ENCODE assay signal across 8 cellular contexts in the genomic region with DNA sequence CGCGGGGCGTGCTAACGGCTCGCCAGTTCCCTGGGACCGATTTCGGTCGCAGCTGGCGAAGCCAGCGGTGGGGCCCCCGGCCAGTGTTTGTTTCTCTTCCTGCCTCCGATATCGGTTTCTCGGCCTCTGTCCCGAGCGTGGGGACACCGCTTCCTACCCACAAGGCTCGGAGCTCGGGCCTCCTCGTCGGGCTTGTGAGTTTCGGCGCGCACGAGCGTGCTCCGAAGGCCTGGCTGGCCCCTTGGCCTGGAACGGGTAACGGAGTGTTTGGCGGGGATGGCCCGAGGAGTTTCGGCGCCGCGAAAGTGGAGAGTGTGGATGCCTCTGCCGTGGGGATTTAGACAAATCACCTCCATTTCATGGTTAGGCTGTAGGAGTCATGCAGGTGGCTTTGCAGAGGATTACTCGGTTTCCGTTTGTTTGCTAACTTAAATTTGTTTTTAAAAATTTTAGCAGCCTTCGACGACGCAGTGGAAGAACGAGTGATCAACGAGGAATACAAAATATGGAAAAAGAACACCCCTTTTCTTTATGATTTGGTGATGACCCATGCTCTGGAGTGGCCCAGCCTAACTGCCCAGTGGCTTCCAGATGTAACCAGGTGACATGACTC. TPM values are rescaled to one million over a fixed set of nuclear protein-coding genes. Genes with fewer than 3 reads are reported as not detected.
A peak's percentile ranks its signal among the peaks of the same experiment; 100 is the strongest.
DNase-seq lines count a peak whose midpoint lies in the region; ATAC-seq and TF ChIP-seq lines count a peak whose summit lies in the region.

No MANE protein-coding gene starts in this region.

- H3F3A ChIP-seq in DOHH2 (ENCODE audit: control insufficient read depth, insufficient read depth): peaks cover 24% of the 10 kb centered on the region

- H3K9me3 ChIP-seq in DOHH2 (ENCODE audit: control insufficient read depth, insufficient read depth, low read length) (no peaks in the 10 kb centered on the region), SJSA1 (replicated peaks) (no peaks in the 10 kb centered on the region), fibroblast of lung (ENCODE audit: control insufficient read depth, insufficient read depth, low read depth, low read length) (no peaks in the 10 kb centered on the region)

- ATAC-seq in GM21723 (IDR thresholded peaks at IDR 0.05; ENCODE audit: unreplicated experiment) (peak; percentile 15), HG03039 (IDR thresholded peaks at IDR 0.05; ENCODE audit: unreplicated experiment) (no peak)

- peak overlapping the region; percentile 86 for H3K4me2 ChIP-seq in DOHH2 (ENCODE audit: low read length)
- H3K4me2 ChIP-seq in fibroblast of lung (ENCODE audit: extremely low read depth, insufficient read depth, low read length): peak overlapping the region; percentile 64

- H3K4me1 Mint-ChIP-seq in osteocyte (ENCODE audit: unreplicated experiment): peaks cover 46% of the 10 kb centered on the region

- peak overlapping the region; percentile 91 for H3K27ac ChIP-seq in DOHH2 (ENCODE audit: low read depth, low read length)
- peak overlapping the region; percentile 98 for H3K27ac ChIP-seq in SJSA1
- H3K27ac ChIP-seq in fibroblast of lung (ENCODE audit: insufficient read depth, low read length): peak overlapping the region; percentile 98

- H2AFZ ChIP-seq in fibroblast of lung (ENCODE audit: low read length): no peak overlapping the region

- H3K27me3 ChIP-seq in DOHH2 (ENCODE audit: control insufficient read depth, low read length): no peaks in the 10 kb centered on the region
- H3K27me3 ChIP-seq in SJSA1 (replicated peaks): no peaks in the 10 kb centered on the region
- H3K27me3 ChIP-seq in fibroblast of lung (ENCODE audit: control insufficient read depth, insufficient read depth, low read length): no peaks in the 10 kb centered on the region

- H3K4me3 ChIP-seq in DOHH2 (ENCODE audit: low read length) (peak overlapping the region; percentile 83), SJSA1 (peak overlapping the region; percentile 72), fibroblast of lung (replicated peaks in 1 of 4; ENCODE audit: control extremely low read depth in 1 of 4, insufficient read depth in 1 of 4, low read depth in 3 of 4, low read length in 4 of 4) (peak overlapping the region; percentile 64 to 94 (median 80))

- DNase-seq in SJSA1 (ENCODE audit: low read depth in 1 of 2, low spot score in 2 of 2) (no peak), fibroblast of lung (ENCODE audit: low read depth in 2 of 2) (no peak), osteocyte (ENCODE audit: extremely low spot score, unreplicated experiment) (no peak), NCI-H2107 treated with DMSO at 0.1 percent for 48 hours (lab: John Stamatoyannopoulos, UW; ENCODE audit: unreplicated experiment) (no peak), NCI-H345 treated with DMSO at 0.1 percent for 48 hours (lab: John Stamatoyannopoulos, UW; ENCODE audit: unreplicated experiment) (no peak)

- H3K27me3 Mint-ChIP-seq in osteocyte (ENCODE audit: unreplicated experiment): no peaks in the 10 kb centered on the region

- H3K9me3 Mint-ChIP-seq in osteocyte (ENCODE audit: unreplicated experiment): no peaks in the 10 kb centered on the region

- H3K36me3 ChIP-seq in DOHH2 (ENCODE audit: control insufficient read depth, low read length) (peaks cover 77% of the 10 kb centered on the region), SJSA1 (peaks cover 53% of the 10 kb centered on the region), fibroblast of lung (ENCODE audit: control insufficient read depth, insufficient read depth, low read length) (peaks cover 2% of the 10 kb centered on the region)

- H3K4me3 Mint-ChIP-seq in osteocyte (ENCODE audit: unreplicated experiment): peak overlapping the region; percentile 91

- H3K9ac ChIP-seq in fibroblast of lung (ENCODE audit: insufficient read depth, low read length): peak overlapping the region; percentile 92

- H3K9me2 ChIP-seq in DOHH2 (replicated peaks; ENCODE audit: control insufficient read depth, low read length): no peaks in the 10 kb centered on the region

- peaks cover 24% of the 10 kb centered on the region for H4K20me1 ChIP-seq in DOHH2 (ENCODE audit: control insufficient read depth, insufficient read depth, low read depth, low read length)
- H4K20me1 ChIP-seq in fibroblast of lung (ENCODE audit: control insufficient read depth, extremely low read depth, insufficient read depth, low read length): no peaks in the 10 kb centered on the region

- H3K36me3 Mint-ChIP-seq in osteocyte (ENCODE audit: unreplicated experiment): peaks cover 19% of the 10 kb centered on the region

- peaks cover 63% of the 10 kb centered on the region for H3K4me1 ChIP-seq in DOHH2 (ENCODE audit: control insufficient read depth, low read length)
- H3K4me1 ChIP-seq in SJSA1 (replicated peaks): peaks cover 36% of the 10 kb centered on the region
- peaks cover 2% of the 10 kb centered on the region for H3K4me1 ChIP-seq in fibroblast of lung (ENCODE audit: control insufficient read depth, extremely low read depth, insufficient read depth, low read length)

- peak overlapping the region; percentile 100 for H3K27ac Mint-ChIP-seq in osteocyte (ENCODE audit: unreplicated experiment)

- TF ChIP-seq CTCF in DOHH2 (IDR thresholded peaks at IDR 0.05; ENCODE audit: low read depth, low read length, poor library complexity, severe bottlenecking) (no peak), fibroblast of lung (conservative IDR thresholded peaks at IDR 0.05 in 1 of 2, IDR thresholded peaks at IDR 0.05 in 1 of 2; ENCODE audit: low read depth in 1 of 2, low read length in 2 of 2) (no peak), osteocyte (IDR thresholded peaks at IDR 0.05) (no peak)

- H3K79me2 ChIP-seq in DOHH2 (ENCODE audit: control insufficient read depth, low read length) (peaks cover 92% of the 10 kb centered on the region), fibroblast of lung (ENCODE audit: control insufficient read depth, insufficient read depth, low read length) (peaks cover 60% of the 10 kb centered on the region)

RNA-seq across cellular contexts. Expression of gene RBBP4, which starts 0.6 kb away (rescaled TPM):
- total RNA-seq in SJSA1 (2014; rRNA removed; shearing (Covaris generic)): 160 and 208 TPM in 2 replicates
- total RNA-seq in fibroblast of lung (92.5 and 95.0 TPM in 2 replicates), osteocyte (244 and 254 TPM in 2 replicates)
- 169 TPM in 2 replicates for polyA plus RNA-seq in fibroblast of lung
- polyA plus RNA-seq in fibroblast of lung (2012): 105 and 121 TPM in 2 replicates
- polyA minus RNA-seq in fibroblast of lung (ENCODE audit: low replicate concordance): 65.1 and 87.1 TPM in 2 replicates

RNA-seq across cellular contexts. Expression of gene ZBTB8OS, which starts 1.2 kb away (rescaled TPM):
- total RNA-seq in SJSA1 (2014; rRNA removed; shearing (Covaris generic)): 81.1 and 92.2 TPM in 2 replicates
- total RNA-seq in fibroblast of lung: 37.8 and 38.0 TPM in 2 replicates
- 72.6 and 92.3 TPM in 2 replicates for polyA plus RNA-seq in fibroblast of lung
- 53.2 and 63.8 TPM in 2 replicates for polyA plus RNA-seq in fibroblast of lung (2012)
- polyA minus RNA-seq in fibroblast of lung (ENCODE audit: low replicate concordance): 0.70 and 3.7 TPM in 2 replicates
- total RNA-seq in osteocyte: 33.2 and 37.0 TPM in 2 replicates

RNA-seq across cellular contexts. Expression of gene SYNC, which starts 51.0 kb away (rescaled TPM):
- 167 and 209 TPM in 2 replicates for total RNA-seq in SJSA1 (2014; rRNA removed; shearing (Covaris generic))
- total RNA-seq in fibroblast of lung: 43.7 and 58.1 TPM in 2 replicates
- polyA plus RNA-seq in fibroblast of lung: 31.5 and 50.9 TPM in 2 replicates
- polyA plus RNA-seq in fibroblast of lung (2012): 24.4 and 34.5 TPM in 2 replicates
- polyA minus RNA-seq in fibroblast of lung (ENCODE audit: low replicate concordance): 8.8 and 12.8 TPM in 2 replicates
- total RNA-seq in osteocyte: 23.0 and 24.6 TPM in 2 replicates
